In genomic region chr17:2173005-2173404, GRCh38 we compare ENCODE assay signal across 9 cellular contexts.
DNase-seq lines count a peak whose midpoint lies in the region; ATAC-seq and TF ChIP-seq lines count a peak whose summit lies in the region.
"Had no signal": no experiment of that assay in that cellular context is flagged by ENCODE, and none has a peak within 500 bp of the region (broad histone marks: within the 10 kb centered on the region; RNA-seq: fewer than 3 reads in every experiment).

No MANE protein-coding gene starts in this region.

- H3K9me3 ChIP-seq in adipocyte (ENCODE audit: control insufficient read depth, low read length) = no peaks in the 10 kb centered on the region
- no peaks in the 10 kb centered on the region for H3K9me3 ChIP-seq in gastroesophageal sphincter
- no peaks in the 10 kb centered on the region for H3K9me3 ChIP-seq in parathyroid adenoma (ENCODE audit: control insufficient read depth, low read length)

- in situ Hi-C loops in GM13976 (cut with MboI; ENCODE audit: low sequenced_read_pairs, unreplicated experiment) = no loop called here

- H2AFZ ChIP-seq in parathyroid adenoma = no peak overlapping the region

- H3K79me2 ChIP-seq in parathyroid adenoma = no peaks in the 10 kb centered on the region

- 50% methylated on average over 1 of the region's 1 CpG; no CpG with 5 or more reads in 1 of the 2 donors for WGBS in gastroesophageal sphincter (ENCODE audit: low coverage in 1 of 2), 2 donors

- TF ChIP-seq CTCF in AG10803 (conservative IDR thresholded peaks at IDR 0.05; ENCODE audit: low read length) (no peak), gastroesophageal sphincter (IDR thresholded peaks at IDR 0.05) (no peak), parathyroid adenoma (IDR thresholded peaks at IDR 0.05) (no peak), GM13976 (IDR thresholded peaks at IDR 0.05; ENCODE audit: borderline replicate concordance, control extremely low read depth, extremely low read depth, insufficient read depth, missing control alignments) (no peak)

- H3K9ac ChIP-seq in adipocyte (ENCODE audit: low read length) (peak overlapping the region; percentile 85), parathyroid adenoma (no peak overlapping the region)

- H3K4me1 ChIP-seq in adipocyte (ENCODE audit: control insufficient read depth, insufficient read depth, low read length) (peaks cover 61% of the 10 kb centered on the region), gastroesophageal sphincter (peaks cover 36 to 72% (median 58%) of the 10 kb centered on the region in 3 donors), parathyroid adenoma (no peaks in the 10 kb centered on the region)

- H3K36me3 ChIP-seq in adipocyte (ENCODE audit: control insufficient read depth, insufficient read depth, low read length, severe bottlenecking) (peaks cover 18% of the 10 kb centered on the region), gastroesophageal sphincter (peaks cover 0 to 24% of the 10 kb centered on the region in 2 donors), parathyroid adenoma (ENCODE audit: control insufficient read depth, insufficient read depth, low read length) (no peaks in the 10 kb centered on the region)

- no peak for TF ChIP-seq POLR2A in gastroesophageal sphincter (IDR thresholded peaks at IDR 0.05)

- no peak for TF ChIP-seq EP300 in gastroesophageal sphincter (IDR thresholded peaks at IDR 0.05)

- H3K27me3 ChIP-seq in adipocyte (replicated peaks; ENCODE audit: control insufficient read depth, insufficient read depth, low read length) (no peaks in the 10 kb centered on the region), gastroesophageal sphincter (no peaks in the 10 kb centered on the region), parathyroid adenoma (ENCODE audit: control insufficient read depth, insufficient read depth, low read length) (no peaks in the 10 kb centered on the region)

- ATAC-seq in gastroesophageal sphincter = peak; percentile 48
- ATAC-seq: HCT116 had no signal

- DNase-seq in AG10803 (ENCODE audit: low read depth) = peak; percentile 86
- peak; percentile 85 for DNase-seq in adipocyte (ENCODE audit: low read depth)
- DNase-seq in NCI-H1436 treated with DMSO at 0.1 percent for 48 hours (lab: John Stamatoyannopoulos, UW) = no peak
- no peak for DNase-seq in GM13976 (ENCODE audit: low spot score)
- DNase-seq in stimulated activated naive CD4-positive, alpha-beta T cell treated with Interleukin-2 at 50 U/mL for 16 hours (lab: John Stamatoyannopoulos, UW) = no peak
- no peak for DNase-seq in DMS153 (lab: John Stamatoyannopoulos, UW)

- no peak overlapping the region for H3K4me2 ChIP-seq in parathyroid adenoma (ENCODE audit: low read length)

- H3K4me3 ChIP-seq in AG10803 (ENCODE audit: low read length) = no peak overlapping the region
- H3K4me3 ChIP-seq in adipocyte (ENCODE audit: low read length) = peak overlapping the region; percentile 66
- no peak overlapping the region for H3K4me3 ChIP-seq in gastroesophageal sphincter
- no peak overlapping the region for H3K4me3 ChIP-seq in parathyroid adenoma (ENCODE audit: low read depth, low read length)

- peak overlapping the region; percentile 85 to 97 (median 88) for H3K27ac ChIP-seq in gastroesophageal sphincter
- H3K27ac ChIP-seq in parathyroid adenoma = peak overlapping the region; percentile 54

Comparison
In these comparisons a context has a peak if more than half of its experiments do, and no peak if none do; other contexts are left out.
1. DNase-seq: peak in AG10803 (single experiment) and adipocyte (single experiment); none in NCI-H1436 treated with DMSO at 0.1 percent for 48 hours (single experiment), GM13976 (single experiment), stimulated activated naive CD4-positive, alpha-beta T cell treated with Interleukin-2 at 50 U/mL for 16 hours (single experiment) and DMS153 (single experiment).